Comparison of ENCODE assay signal across 11 cellular contexts in the genomic region with DNA sequence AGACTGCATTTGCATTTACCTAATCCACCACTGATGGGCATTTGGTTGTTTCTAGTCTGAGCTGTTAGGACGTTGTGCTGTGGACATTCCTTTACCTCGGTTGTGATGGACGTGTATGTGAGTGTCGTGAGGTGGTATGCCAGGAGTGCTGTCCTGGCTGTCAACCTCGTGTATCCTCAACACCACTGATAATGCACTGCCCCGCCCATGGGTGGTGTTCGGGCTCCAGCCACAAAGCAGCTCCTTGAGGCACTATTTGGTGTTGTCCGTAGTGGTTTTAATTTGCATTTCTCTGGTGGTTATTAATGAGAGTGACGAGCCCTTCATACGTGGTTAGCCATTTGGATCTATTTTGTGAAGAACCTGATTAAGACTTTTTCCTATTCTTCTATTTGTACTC.
DNase-seq lines count a peak whose midpoint lies in the region; ATAC-seq lines count a peak whose summit lies in the region.
"Had no signal": no experiment of that assay in that cellular context is flagged by ENCODE, and none has a peak within 500 bp of the region (broad histone marks: within the 10 kb centered on the region; RNA-seq: fewer than 3 reads in every experiment).

No MANE protein-coding gene starts in this region.

- H3K27ac Mint-ChIP-seq in CD8-positive, alpha-beta memory T cell: peak overlapping the region; percentile 33 to 97 (median 86)
- peak overlapping the region; percentile 44 for H3K27ac Mint-ChIP-seq in activated naive CD8-positive, alpha-beta T cell treated with anti-CD3 and anti-CD28 coated beads, Interleukin-2, amount 50 U/mL, for 24 hours

- peaks cover 13% of the 10 kb centered on the region for H3K36me3 ChIP-seq in CD8-positive, alpha-beta memory T cell (ENCODE audit: insufficient read depth, low read length)
- H3K36me3 ChIP-seq: neutrophil, WERI-Rb-1 had no signal

- peaks cover 81 to 99% (median 99%) of the 10 kb centered on the region in 3 donors for H3K4me1 Mint-ChIP-seq in CD8-positive, alpha-beta memory T cell
- H3K4me1 Mint-ChIP-seq in activated naive CD8-positive, alpha-beta T cell treated with anti-CD3 and anti-CD28 coated beads, Interleukin-2, amount 50 U/mL, for 24 hours: peaks cover 90% of the 10 kb centered on the region

- peak overlapping the region in 6 of 7 donors; percentile 6 to 75 (median 58) for H3K4me3 Mint-ChIP-seq in CD8-positive, alpha-beta memory T cell
- no peak overlapping the region for H3K4me3 Mint-ChIP-seq in activated naive CD8-positive, alpha-beta T cell treated with anti-CD3 and anti-CD28 coated beads, Interleukin-2, amount 50 U/mL, for 24 hours

- CTCF ChIA-PET in CD8-positive, alpha-beta memory T cell (lab: Charles Lee): interaction anchor here (0.7 to 1.2 kb wide), 3 partner anchors 15 to 79 kb away, joined by 3 to 4 read pairs (median 4); no protein-coding TSS in a partner anchor

- H3K4me1 ChIP-seq in CD8-positive, alpha-beta memory T cell (ENCODE audit: insufficient read depth, low read length): peaks cover 88% of the 10 kb centered on the region

- no peak overlapping the region for H3K27ac ChIP-seq in CD8-positive, alpha-beta memory T cell (ENCODE audit: low read depth, low read length)
- H3K27ac ChIP-seq: WERI-Rb-1 had no signal

- POLR2A ChIA-PET in CD8-positive, alpha-beta memory T cell (lab: Charles Lee): interaction anchor here (0.8 to 1.0 kb wide), 2 partner anchors 9 to 142 kb away, joined by 3 to 6 read pairs; no protein-coding TSS in a partner anchor

- ATAC-seq in GM19372 (IDR thresholded peaks at IDR 0.05; ENCODE audit: low read depth, unreplicated experiment) (peak; percentile 86), HG03066 (IDR thresholded peaks at IDR 0.05; ENCODE audit: low read depth, unreplicated experiment) (peak; percentile 64), HG02588 (IDR thresholded peaks at IDR 0.05; ENCODE audit: unreplicated experiment) (no peak)
- no peak for ATAC-seq in activated naive CD8-positive, alpha-beta T cell treated with anti-CD3 and anti-CD28 coated beads, Interleukin-2, amount 50 U/mL, for 24 hours

- no peaks in the 10 kb centered on the region for H3K9me3 ChIP-seq in CD8-positive, alpha-beta memory T cell (ENCODE audit: low read length)
- H3K9me3 ChIP-seq: neutrophil had no signal

- DNase-seq in CD8-positive, alpha-beta memory T cell: no peak
- DNase-seq in activated naive CD8-positive, alpha-beta T cell treated with anti-CD3 and anti-CD28 coated beads, Interleukin-2, amount 50 U/mL, for 24 hours: no peak
- DNase-seq in DMS53 treated with DMSO at 0.1 percent for 48 hours (lab: John Stamatoyannopoulos, UW; ENCODE audit: unreplicated experiment) (no peak), cortex of kidney (lab: John Stamatoyannopoulos, UW) (no peak), medulla oblongata (ENCODE audit: extremely low spot score) (no peak)
- DNase-seq: NCI-H2227 treated with DMSO at 0.1 percent for 48 hours, WERI-Rb-1 had no signal

- H3K27me3 ChIP-seq in CD8-positive, alpha-beta memory T cell (ENCODE audit: insufficient read depth, low read length, poor library complexity, severe bottlenecking): no peaks in the 10 kb centered on the region
- H3K27me3 ChIP-seq: neutrophil had no signal

- H3K36me3 Mint-ChIP-seq in CD8-positive, alpha-beta memory T cell: peaks cover 0 to 78% (median 4%) of the 10 kb centered on the region in 3 donors
- H3K36me3 Mint-ChIP-seq in activated naive CD8-positive, alpha-beta T cell treated with anti-CD3 and anti-CD28 coated beads, Interleukin-2, amount 50 U/mL, for 24 hours (ENCODE audit: low read depth): peaks cover 11% of the 10 kb centered on the region

- H3K27me3 Mint-ChIP-seq in CD8-positive, alpha-beta memory T cell: no peaks in the 10 kb centered on the region
- H3K27me3 Mint-ChIP-seq in activated naive CD8-positive, alpha-beta T cell treated with anti-CD3 and anti-CD28 coated beads, Interleukin-2, amount 50 U/mL, for 24 hours: no peaks in the 10 kb centered on the region

- H3K4me3 ChIP-seq in CD8-positive, alpha-beta memory T cell (ENCODE audit: low read length): no peak overlapping the region

- H3K9me3 Mint-ChIP-seq in CD8-positive, alpha-beta memory T cell: no peaks in the 10 kb centered on the region
- no peaks in the 10 kb centered on the region for H3K9me3 Mint-ChIP-seq in activated naive CD8-positive, alpha-beta T cell treated with anti-CD3 and anti-CD28 coated beads, Interleukin-2, amount 50 U/mL, for 24 hours

Comparison
In these comparisons a context has a peak if more than half of its experiments do, and no peak if none do; other contexts are left out.
1. ATAC-seq: peak in GM19372 (single experiment) and HG03066 (single experiment); none in activated naive CD8-positive, alpha-beta T cell treated with anti-CD3 and anti-CD28 coated beads, Interleukin-2, amount 50 U/mL, for 24 hours (single experiment) and HG02588 (single experiment).